In genomic region chr14:43640718-43641267, GRCh38 we compare ENCODE assay signal across 22 cellular contexts.
DNase-seq lines count a peak whose midpoint lies in the region; TF ChIP-seq lines count a peak whose summit lies in the region.
"Had no signal": no experiment of that assay in that cellular context is flagged by ENCODE, and none has a peak within 500 bp of the region (broad histone marks: within the 10 kb centered on the region; RNA-seq: fewer than 3 reads in every experiment).

No MANE protein-coding gene starts in this region.

- H3K27ac ChIP-seq in 22Rv1 = peak overlapping the region; percentile 65
- H3K27ac ChIP-seq in VCaP = peak overlapping the region; percentile 43
- H3K27ac ChIP-seq: BLaER1 had no signal

- TF ChIP-seq CTCF in 22Rv1 (IDR thresholded peaks at IDR 0.05) = no peak
- no peak for TF ChIP-seq CTCF in VCaP (conservative IDR thresholded peaks at IDR 0.05)

- DNase-seq in NCI-H2029 treated with DMSO at 0.1 percent for 48 hours (lab: John Stamatoyannopoulos, UW) (peak; percentile 5), NCI-H2029 (lab: John Stamatoyannopoulos, UW) (no peak)
- no peak for DNase-seq in activated CD4-positive, CD25-positive, alpha-beta regulatory T cell (lab: John Stamatoyannopoulos, UW)
- no peak for DNase-seq in stimulated activated naive CD4-positive, alpha-beta T cell (lab: John Stamatoyannopoulos, UW)
- DNase-seq: 8988T; ACHN; BE2C; C1 segment of cervical spinal cord; CD4-positive, alpha-beta memory T cell; CD4-positive, CD25-positive, alpha-beta regulatory T cell; CD8-positive, alpha-beta memory T cell; COR-L47; DMS 273 treated with DMSO at 0.1 percent for 48 hours; DMS153; DMS53; DMS79; DND-41; EL; GDM1 had no signal
